ENCODE assay signal across 7 cellular contexts in genomic region chr2:38462121-38462634, GRCh38.
A peak's percentile ranks its signal among the peaks of the same experiment; 100 is the strongest.
DNase-seq lines count a peak whose midpoint lies in the region; ATAC-seq, FAIRE-seq and TF ChIP-seq lines count a peak whose summit lies in the region.

No MANE protein-coding gene starts in this region.

- no peak overlapping the region for H3K27ac Mint-ChIP-seq in T-helper 2 cell treated with Interferon-gamma antibody and Interleukin-4, amounts not matched to agents 5 μg/mL and 100 μg/mL, for 36 hours

- peaks cover 4% of the 10 kb centered on the region for H3K4me1 Mint-ChIP-seq in T-helper 2 cell treated with Interferon-gamma antibody and Interleukin-4, amounts not matched to agents 5 μg/mL and 100 μg/mL, for 36 hours (ENCODE audit: low read depth)

- ATAC-seq in HG02870 (IDR thresholded peaks at IDR 0.05; ENCODE audit: unreplicated experiment) = no peak

- TF ChIP-seq CTCF in fibroblast of the aortic adventitia (IDR thresholded peaks at IDR 0.05; ENCODE audit: insufficient read depth, low read length) = no peak

- H3K4me3 Mint-ChIP-seq in T-helper 2 cell treated with Interferon-gamma antibody and Interleukin-4, amounts not matched to agents 5 μg/mL and 100 μg/mL, for 36 hours = no peak overlapping the region

- H3K36me3 Mint-ChIP-seq in T-helper 2 cell treated with Interferon-gamma antibody and Interleukin-4, amounts not matched to agents 5 μg/mL and 100 μg/mL, for 36 hours (ENCODE audit: low read depth) = no peaks in the 10 kb centered on the region

- no peak for TF ChIP-seq POLR2A in GM12892 (IDR thresholded peaks at IDR 0.05; ENCODE audit: low read depth, low read length)

- peaks cover 19% of the 10 kb centered on the region for H3K27me3 Mint-ChIP-seq in T-helper 2 cell treated with Interferon-gamma antibody and Interleukin-4, amounts not matched to agents 5 μg/mL and 100 μg/mL, for 36 hours (ENCODE audit: low read depth)

- DNase-seq in HPDE6-E6E7 (ENCODE audit: extremely low spot score) (peak; percentile 89), fibroblast of the aortic adventitia (ENCODE audit: low read depth) (peak; percentile 91), GM12892 (ENCODE audit: insufficient read length) (no peak), NCI-H510A treated with DMSO at 0.1 percent for 48 hours (lab: John Stamatoyannopoulos, UW) (no peak)
- peak; percentile 81 for DNase-seq in T-helper 2 cell treated with Interferon-gamma antibody and Interleukin-4, amounts not matched to agents 5 μg/mL and 100 μg/mL, for 36 hours (ENCODE audit: low spot score)
- DNase-seq in stimulated activated CD4-positive, alpha-beta T cell treated with anti-CD3 and anti-CD28 coated beads, Interleukin-4, amount 100 ng/mL, for 48 hours (ENCODE audit: low read depth in 2 of 2) = peak; percentile 40 to 62

- no peak overlapping the region for H3K4me3 ChIP-seq in fibroblast of the aortic adventitia (ENCODE audit: low read depth, low read length)

- FAIRE-seq in GM12892 (lab: Jason Lieb, UNC) = no peak

- no peaks in the 10 kb centered on the region for H3K9me3 Mint-ChIP-seq in T-helper 2 cell treated with Interferon-gamma antibody and Interleukin-4, amounts not matched to agents 5 μg/mL and 100 μg/mL, for 36 hours

Comparison
In these comparisons a context has a peak if more than half of its experiments do, and no peak if none do; other contexts are left out.
1. DNase-seq: peak in HPDE6-E6E7 (single experiment), T-helper 2 cell treated with Interferon-gamma antibody and Interleukin-4, amounts not matched to agents 5 μg/mL and 100 μg/mL, for 36 hours (single experiment), fibroblast of the aortic adventitia (single experiment) and stimulated activated CD4-positive, alpha-beta T cell treated with anti-CD3 and anti-CD28 coated beads, Interleukin-4, amount 100 ng/mL, for 48 hours (2 of 2); none in GM12892 (single experiment) and NCI-H510A treated with DMSO at 0.1 percent for 48 hours (single experiment).